ENCODE assay signal across 1 cellular context in the genomic region with DNA sequence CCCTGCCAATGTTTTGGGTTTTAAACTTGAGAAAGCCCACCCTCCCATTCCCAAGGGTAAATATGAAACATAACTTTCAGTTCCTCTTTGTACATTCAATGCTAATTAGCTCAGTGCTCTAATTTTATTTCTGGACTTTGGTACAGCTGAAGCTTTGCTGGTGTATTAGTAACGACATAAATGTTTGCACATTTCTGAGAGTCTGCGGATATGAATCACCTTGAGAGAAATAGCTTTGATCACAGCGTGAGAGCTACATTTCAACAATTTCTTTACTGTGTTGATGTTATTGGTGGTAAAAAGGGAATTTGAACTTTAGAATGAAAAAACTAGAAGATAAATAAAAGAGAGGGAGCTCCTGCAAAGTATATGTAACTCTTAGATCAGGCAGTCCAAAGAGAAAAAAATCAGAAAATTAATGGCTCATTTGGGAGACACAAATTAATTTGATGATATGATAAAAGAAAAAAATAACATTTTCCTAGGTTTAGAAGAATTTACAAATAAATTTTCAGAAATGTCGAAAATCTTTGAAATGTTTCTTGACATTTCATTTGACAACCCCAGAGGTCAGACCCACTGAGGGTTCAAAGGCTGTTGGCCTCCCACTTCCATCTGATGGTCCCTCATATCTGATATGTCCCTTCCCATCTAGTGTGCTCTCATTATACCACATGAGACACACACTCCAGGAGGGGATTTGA.
TF ChIP-seq lines count a peak whose summit lies in the region.

No MANE protein-coding gene starts in this region.

TF ChIP-seq in HepG2, 621 proteins besides CTCF, POLR2A, EP300 and RAD21 (continued from another document and continues in another):
- TF ChIP-seq ZNF232 (CRISPR knock-in tag; IDR thresholded peaks at IDR 0.05; ENCODE audit: borderline replicate concordance) (no peak), ZNF644 (CRISPR knock-in tag; IDR thresholded peaks at IDR 0.05; ENCODE audit: low read depth) (peak; percentile 31; the same call in 1 of the 2 replicates), SRSF1 (optimal IDR thresholded peaks at IDR 0.05; ENCODE audit: low read depth, low read length) (no peak), AGO1 (IDR thresholded peaks at IDR 0.05; ENCODE audit: low read depth, low read length, poor library complexity, severe bottlenecking) (no peak), SRSF9 (IDR thresholded peaks at IDR 0.05; ENCODE audit: borderline replicate concordance, insufficient read depth, low read depth, low read length, poor library complexity, severe bottlenecking) (no peak), ZNF101 (CRISPR knock-in tag; IDR thresholded peaks at IDR 0.05; ENCODE audit: borderline replicate concordance, low read depth) (no peak), NR2F1 (CRISPR knock-in tag; IDR thresholded peaks at IDR 0.05) (peak; percentile 40 to 87; a peak in 3 of 4 replicates), ETV5 (CRISPR knock-in tag; IDR thresholded peaks at IDR 0.05; ENCODE audit: borderline replicate concordance) (peak; percentile 91), SRSF4 (IDR thresholded peaks at IDR 0.05; ENCODE audit: low read depth, low read length, poor library complexity, severe bottlenecking) (no peak), PHF5A (CRISPR knock-in tag; IDR thresholded peaks at IDR 0.05; ENCODE audit: low read depth, unreplicated experiment) (no peak), YEATS2 (CRISPR knock-in tag; IDR thresholded peaks at IDR 0.05; ENCODE audit: borderline replicate concordance) (no peak), ZNF496 (CRISPR knock-in tag; IDR thresholded peaks at IDR 0.05; ENCODE audit: insufficient replicate concordance) (no peak), CBFB (CRISPR knock-in tag; IDR thresholded peaks at IDR 0.05) (no peak), IKZF4 (CRISPR knock-in tag; IDR thresholded peaks at IDR 0.05; ENCODE audit: borderline replicate concordance, low read depth, not compliant biosample characterization) (no peak), MIXL1 (CRISPR knock-in tag; IDR thresholded peaks at IDR 0.05) (peak; percentile 86), SALL2 (CRISPR knock-in tag; IDR thresholded peaks at IDR 0.05) (no peak), CEBPG (CRISPR knock-in tag; IDR thresholded peaks at IDR 0.05) (peak; percentile 69), MXI1 (IDR thresholded peaks at IDR 0.05; ENCODE audit: borderline replicate concordance, low read depth, low read length) (peak; percentile 28; the same call in 1 of the 3 replicates), ATAD3A (CRISPR knock-in tag; IDR thresholded peaks at IDR 0.05) (no peak), TCF12 (IDR thresholded peaks at IDR 0.05) (no peak), TCF12 (CRISPR knock-in tag; IDR thresholded peaks at IDR 0.05) (0 out of 2 replicates have a peak, but pooled peaks have one; percentile 48), ZFP36L1 (CRISPR knock-in tag; IDR thresholded peaks at IDR 0.05) (no peak), RARG (CRISPR knock-in tag; IDR thresholded peaks at IDR 0.05; ENCODE audit: low read depth) (no peak), KLF11 (CRISPR knock-in tag; IDR thresholded peaks at IDR 0.05) (peak; percentile 46), BCL6 (CRISPR knock-in tag; IDR thresholded peaks at IDR 0.05) (0 out of 2 replicates have a peak, but pooled peaks have one; percentile 50), ZNF674 (CRISPR knock-in tag; IDR thresholded peaks at IDR 0.05; ENCODE audit: low read depth) (no peak)
- TF ChIP-seq, protein P1, sequence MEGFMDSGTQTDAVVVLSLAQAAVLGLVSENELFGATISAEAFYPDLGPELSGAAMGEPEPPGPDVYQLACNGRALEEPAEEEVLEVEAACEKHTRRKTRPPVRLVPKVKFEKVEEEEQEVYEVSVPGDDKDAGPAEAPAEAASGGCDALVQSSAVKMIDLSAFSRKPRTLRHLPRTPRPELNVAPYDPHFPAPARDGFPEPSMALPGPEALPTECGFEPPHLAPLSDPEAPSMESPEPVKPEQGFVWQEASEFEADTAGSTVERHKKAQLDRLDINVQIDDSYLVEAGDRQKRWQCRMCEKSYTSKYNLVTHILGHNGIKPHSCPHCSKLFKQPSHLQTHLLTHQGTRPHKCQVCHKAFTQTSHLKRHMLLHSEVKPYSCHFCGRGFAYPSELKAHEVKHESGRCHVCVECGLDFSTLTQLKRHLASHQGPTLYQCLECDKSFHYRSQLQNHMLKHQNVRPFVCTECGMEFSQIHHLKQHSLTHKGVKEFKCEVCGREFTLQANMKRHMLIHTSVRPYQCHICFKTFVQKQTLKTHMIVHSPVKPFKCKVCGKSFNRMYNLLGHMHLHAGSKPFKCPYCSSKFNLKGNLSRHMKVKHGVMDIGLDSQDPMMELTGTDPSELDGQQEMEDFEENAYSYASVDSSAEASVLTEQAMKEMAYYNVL (CRISPR knock-in tag; IDR thresholded peaks at IDR 0.05; ENCODE audit: borderline replicate concordance), result no peak
- TF ChIP-seq, protein P2, sequence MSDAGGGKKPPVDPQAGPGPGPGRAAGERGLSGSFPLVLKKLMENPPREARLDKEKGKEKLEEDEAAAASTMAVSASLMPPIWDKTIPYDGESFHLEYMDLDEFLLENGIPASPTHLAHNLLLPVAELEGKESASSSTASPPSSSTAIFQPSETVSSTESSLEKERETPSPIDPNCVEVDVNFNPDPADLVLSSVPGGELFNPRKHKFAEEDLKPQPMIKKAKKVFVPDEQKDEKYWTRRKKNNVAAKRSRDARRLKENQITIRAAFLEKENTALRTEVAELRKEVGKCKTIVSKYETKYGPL (CRISPR knock-in tag; IDR thresholded peaks at IDR 0.05), result no peak
- TF ChIP-seq, protein P3, sequence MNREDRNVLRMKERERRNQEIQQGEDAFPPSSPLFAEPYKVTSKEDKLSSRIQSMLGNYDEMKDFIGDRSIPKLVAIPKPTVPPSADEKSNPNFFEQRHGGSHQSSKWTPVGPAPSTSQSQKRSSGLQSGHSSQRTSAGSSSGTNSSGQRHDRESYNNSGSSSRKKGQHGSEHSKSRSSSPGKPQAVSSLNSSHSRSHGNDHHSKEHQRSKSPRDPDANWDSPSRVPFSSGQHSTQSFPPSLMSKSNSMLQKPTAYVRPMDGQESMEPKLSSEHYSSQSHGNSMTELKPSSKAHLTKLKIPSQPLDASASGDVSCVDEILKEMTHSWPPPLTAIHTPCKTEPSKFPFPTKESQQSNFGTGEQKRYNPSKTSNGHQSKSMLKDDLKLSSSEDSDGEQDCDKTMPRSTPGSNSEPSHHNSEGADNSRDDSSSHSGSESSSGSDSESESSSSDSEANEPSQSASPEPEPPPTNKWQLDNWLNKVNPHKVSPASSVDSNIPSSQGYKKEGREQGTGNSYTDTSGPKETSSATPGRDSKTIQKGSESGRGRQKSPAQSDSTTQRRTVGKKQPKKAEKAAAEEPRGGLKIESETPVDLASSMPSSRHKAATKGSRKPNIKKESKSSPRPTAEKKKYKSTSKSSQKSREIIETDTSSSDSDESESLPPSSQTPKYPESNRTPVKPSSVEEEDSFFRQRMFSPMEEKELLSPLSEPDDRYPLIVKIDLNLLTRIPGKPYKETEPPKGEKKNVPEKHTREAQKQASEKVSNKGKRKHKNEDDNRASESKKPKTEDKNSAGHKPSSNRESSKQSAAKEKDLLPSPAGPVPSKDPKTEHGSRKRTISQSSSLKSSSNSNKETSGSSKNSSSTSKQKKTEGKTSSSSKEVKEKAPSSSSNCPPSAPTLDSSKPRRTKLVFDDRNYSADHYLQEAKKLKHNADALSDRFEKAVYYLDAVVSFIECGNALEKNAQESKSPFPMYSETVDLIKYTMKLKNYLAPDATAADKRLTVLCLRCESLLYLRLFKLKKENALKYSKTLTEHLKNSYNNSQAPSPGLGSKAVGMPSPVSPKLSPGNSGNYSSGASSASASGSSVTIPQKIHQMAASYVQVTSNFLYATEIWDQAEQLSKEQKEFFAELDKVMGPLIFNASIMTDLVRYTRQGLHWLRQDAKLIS (CRISPR knock-in tag; IDR thresholded peaks at IDR 0.05), result no peak
- TF ChIP-seq, protein P4, sequence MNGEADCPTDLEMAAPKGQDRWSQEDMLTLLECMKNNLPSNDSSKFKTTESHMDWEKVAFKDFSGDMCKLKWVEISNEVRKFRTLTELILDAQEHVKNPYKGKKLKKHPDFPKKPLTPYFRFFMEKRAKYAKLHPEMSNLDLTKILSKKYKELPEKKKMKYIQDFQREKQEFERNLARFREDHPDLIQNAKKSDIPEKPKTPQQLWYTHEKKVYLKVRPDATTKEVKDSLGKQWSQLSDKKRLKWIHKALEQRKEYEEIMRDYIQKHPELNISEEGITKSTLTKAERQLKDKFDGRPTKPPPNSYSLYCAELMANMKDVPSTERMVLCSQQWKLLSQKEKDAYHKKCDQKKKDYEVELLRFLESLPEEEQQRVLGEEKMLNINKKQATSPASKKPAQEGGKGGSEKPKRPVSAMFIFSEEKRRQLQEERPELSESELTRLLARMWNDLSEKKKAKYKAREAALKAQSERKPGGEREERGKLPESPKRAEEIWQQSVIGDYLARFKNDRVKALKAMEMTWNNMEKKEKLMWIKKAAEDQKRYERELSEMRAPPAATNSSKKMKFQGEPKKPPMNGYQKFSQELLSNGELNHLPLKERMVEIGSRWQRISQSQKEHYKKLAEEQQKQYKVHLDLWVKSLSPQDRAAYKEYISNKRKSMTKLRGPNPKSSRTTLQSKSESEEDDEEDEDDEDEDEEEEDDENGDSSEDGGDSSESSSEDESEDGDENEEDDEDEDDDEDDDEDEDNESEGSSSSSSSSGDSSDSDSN (CRISPR knock-in tag; IDR thresholded peaks at IDR 0.05), result no peak
- TF ChIP-seq, protein P5, sequence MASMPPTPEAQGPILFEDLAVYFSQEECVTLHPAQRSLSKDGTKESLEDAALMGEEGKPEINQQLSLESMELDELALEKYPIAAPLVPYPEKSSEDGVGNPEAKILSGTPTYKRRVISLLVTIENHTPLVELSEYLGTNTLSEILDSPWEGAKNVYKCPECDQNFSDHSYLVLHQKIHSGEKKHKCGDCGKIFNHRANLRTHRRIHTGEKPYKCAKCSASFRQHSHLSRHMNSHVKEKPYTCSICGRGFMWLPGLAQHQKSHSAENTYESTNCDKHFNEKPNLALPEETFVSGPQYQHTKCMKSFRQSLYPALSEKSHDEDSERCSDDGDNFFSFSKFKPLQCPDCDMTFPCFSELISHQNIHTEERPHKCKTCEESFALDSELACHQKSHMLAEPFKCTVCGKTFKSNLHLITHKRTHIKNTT (CRISPR knock-in tag; IDR thresholded peaks at IDR 0.05), result no peak
- TF ChIP-seq, protein P6, sequence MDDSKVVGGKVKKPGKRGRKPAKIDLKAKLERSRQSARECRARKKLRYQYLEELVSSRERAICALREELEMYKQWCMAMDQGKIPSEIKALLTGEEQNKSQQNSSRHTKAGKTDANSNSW (CRISPR knock-in tag; IDR thresholded peaks at IDR 0.05; ENCODE audit: borderline replicate concordance), result no peak
- TF ChIP-seq, protein P7, sequence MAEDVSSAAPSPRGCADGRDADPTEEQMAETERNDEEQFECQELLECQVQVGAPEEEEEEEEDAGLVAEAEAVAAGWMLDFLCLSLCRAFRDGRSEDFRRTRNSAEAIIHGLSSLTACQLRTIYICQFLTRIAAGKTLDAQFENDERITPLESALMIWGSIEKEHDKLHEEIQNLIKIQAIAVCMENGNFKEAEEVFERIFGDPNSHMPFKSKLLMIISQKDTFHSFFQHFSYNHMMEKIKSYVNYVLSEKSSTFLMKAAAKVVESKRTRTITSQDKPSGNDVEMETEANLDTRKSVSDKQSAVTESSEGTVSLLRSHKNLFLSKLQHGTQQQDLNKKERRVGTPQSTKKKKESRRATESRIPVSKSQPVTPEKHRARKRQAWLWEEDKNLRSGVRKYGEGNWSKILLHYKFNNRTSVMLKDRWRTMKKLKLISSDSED (CRISPR knock-in tag; IDR thresholded peaks at IDR 0.05), result no peak
- TF ChIP-seq, protein P8, sequence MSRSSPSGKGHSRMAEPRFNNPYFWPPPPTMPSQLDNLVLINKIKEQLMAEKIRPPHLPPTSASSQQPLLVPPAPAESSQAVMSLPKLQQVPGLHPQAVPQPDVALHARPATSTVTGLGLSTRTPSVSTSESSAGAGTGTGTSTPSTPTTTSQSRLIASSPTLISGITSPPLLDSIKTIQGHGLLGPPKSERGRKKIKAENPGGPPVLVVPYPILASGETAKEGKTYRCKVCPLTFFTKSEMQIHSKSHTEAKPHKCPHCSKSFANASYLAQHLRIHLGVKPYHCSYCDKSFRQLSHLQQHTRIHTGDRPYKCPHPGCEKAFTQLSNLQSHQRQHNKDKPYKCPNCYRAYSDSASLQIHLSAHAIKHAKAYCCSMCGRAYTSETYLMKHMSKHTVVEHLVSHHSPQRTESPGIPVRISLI (CRISPR knock-in tag; IDR thresholded peaks at IDR 0.05; ENCODE audit: borderline replicate concordance), result peak; percentile 85
- TF ChIP-seq, protein P9, sequence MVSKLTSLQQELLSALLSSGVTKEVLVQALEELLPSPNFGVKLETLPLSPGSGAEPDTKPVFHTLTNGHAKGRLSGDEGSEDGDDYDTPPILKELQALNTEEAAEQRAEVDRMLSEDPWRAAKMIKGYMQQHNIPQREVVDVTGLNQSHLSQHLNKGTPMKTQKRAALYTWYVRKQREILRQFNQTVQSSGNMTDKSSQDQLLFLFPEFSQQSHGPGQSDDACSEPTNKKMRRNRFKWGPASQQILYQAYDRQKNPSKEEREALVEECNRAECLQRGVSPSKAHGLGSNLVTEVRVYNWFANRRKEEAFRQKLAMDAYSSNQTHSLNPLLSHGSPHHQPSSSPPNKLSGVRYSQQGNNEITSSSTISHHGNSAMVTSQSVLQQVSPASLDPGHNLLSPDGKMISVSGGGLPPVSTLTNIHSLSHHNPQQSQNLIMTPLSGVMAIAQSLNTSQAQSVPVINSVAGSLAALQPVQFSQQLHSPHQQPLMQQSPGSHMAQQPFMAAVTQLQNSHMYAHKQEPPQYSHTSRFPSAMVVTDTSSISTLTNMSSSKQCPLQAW (CRISPR knock-in tag; IDR thresholded peaks at IDR 0.05), result no peak
- TF ChIP-seq, protein P10, sequence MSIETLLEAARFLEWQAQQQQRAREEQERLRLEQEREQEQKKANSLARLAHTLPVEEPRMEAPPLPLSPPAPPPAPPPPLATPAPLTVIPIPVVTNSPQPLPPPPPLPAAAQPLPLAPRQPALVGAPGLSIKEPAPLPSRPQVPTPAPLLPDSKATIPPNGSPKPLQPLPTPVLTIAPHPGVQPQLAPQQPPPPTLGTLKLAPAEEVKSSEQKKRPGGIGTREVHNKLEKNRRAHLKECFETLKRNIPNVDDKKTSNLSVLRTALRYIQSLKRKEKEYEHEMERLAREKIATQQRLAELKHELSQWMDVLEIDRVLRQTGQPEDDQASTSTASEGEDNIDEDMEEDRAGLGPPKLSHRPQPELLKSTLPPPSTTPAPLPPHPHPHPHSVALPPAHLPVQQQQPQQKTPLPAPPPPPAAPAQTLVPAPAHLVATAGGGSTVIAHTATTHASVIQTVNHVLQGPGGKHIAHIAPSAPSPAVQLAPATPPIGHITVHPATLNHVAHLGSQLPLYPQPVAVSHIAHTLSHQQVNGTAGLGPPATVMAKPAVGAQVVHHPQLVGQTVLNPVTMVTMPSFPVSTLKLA (IDR thresholded peaks at IDR 0.05), result no peak
- TF ChIP-seq, protein P11, sequence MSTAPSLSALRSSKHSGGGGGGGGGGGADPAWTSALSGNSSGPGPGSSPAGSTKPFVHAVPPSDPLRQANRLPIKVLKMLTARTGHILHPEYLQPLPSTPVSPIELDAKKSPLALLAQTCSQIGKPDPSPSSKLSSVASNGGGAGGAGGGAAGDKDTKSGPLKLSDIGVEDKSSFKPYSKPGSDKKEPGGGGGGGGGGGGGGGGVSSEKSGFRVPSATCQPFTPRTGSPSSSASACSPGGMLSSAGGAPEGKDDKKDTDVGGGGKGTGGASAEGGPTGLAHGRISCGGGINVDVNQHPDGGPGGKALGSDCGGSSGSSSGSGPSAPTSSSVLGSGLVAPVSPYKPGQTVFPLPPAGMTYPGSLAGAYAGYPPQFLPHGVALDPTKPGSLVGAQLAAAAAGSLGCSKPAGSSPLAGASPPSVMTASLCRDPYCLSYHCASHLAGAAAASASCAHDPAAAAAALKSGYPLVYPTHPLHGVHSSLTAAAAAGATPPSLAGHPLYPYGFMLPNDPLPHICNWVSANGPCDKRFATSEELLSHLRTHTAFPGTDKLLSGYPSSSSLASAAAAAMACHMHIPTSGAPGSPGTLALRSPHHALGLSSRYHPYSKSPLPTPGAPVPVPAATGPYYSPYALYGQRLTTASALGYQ (CRISPR knock-in tag; IDR thresholded peaks at IDR 0.05), result no peak
- TF ChIP-seq, protein P12, sequence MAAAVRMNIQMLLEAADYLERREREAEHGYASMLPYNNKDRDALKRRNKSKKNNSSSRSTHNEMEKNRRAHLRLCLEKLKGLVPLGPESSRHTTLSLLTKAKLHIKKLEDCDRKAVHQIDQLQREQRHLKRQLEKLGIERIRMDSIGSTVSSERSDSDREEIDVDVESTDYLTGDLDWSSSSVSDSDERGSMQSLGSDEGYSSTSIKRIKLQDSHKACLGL (CRISPR knock-in tag; IDR thresholded peaks at IDR 0.05), result no peak
